ENCODE assay signal across 8 cellular contexts in the genomic region with DNA sequence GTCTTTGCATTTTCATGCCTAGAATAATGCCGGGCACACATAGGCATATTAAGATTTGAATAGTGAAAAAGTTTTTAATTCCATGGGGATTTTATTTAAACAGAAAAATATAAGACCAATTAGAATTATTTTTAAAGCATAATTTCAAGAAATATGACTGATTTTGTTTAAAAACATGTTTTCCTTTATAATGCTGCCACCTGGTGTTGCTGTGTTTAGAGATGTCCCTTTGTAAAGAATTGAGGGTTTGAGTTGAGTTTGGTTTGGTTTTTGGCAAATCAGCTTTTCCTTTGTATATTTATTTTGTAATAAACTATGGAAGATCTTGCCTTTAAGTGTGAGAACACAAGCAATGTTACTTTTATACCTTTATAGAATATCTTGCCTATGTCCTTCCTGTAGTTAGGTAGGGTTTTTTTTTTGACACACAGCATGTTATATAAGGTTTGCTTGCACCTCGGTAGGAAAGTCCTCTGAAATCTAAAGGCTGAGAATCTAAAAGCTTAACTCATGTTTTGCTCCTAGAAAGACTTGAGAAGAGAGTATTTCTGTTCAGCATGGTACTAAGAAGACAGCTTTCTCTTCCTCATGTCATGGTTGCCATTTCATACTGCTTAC. TPM values are rescaled to one million over a fixed set of nuclear protein-coding genes. Genes with fewer than 3 reads are reported as not detected.
DNase-seq lines count a peak whose midpoint lies in the region; ATAC-seq and TF ChIP-seq lines count a peak whose summit lies in the region.

No MANE protein-coding gene starts in this region.

- H3K4me3 ChIP-seq in prostate gland: no peak overlapping the region

- H3K27me3 Mint-ChIP-seq in endothelial cell (ENCODE audit: unreplicated experiment): peaks cover 2% of the 10 kb centered on the region

- H3K4me1 ChIP-seq in prostate gland (replicated peaks): no peaks in the 10 kb centered on the region

- intact Hi-C loops in prostate gland (cut with DNase I): no loop called here

- H3K9me3 ChIP-seq in prostate gland: no peaks in the 10 kb centered on the region

- 67% methylated on average over 2 of the region's 2 CpGs for WGBS in prostate gland

- no peaks in the 10 kb centered on the region for H3K4me1 Mint-ChIP-seq in endothelial cell (ENCODE audit: unreplicated experiment)

- no peak overlapping the region for H3K27ac ChIP-seq in prostate gland

- H3K9me3 Mint-ChIP-seq in endothelial cell (ENCODE audit: unreplicated experiment): no peaks in the 10 kb centered on the region

- peaks cover 0 to 4% of the 10 kb centered on the region in 2 donors for H3K36me3 ChIP-seq in prostate gland

- TF ChIP-seq CTCF in endothelial cell (IDR thresholded peaks at IDR 0.05; ENCODE audit: unreplicated experiment): peak; percentile 17
- peak in 3 of 4 experiments; percentile 45 to 74 (median 63) for TF ChIP-seq CTCF in prostate gland (IDR thresholded peaks at IDR 0.05)
- no peak for TF ChIP-seq CTCF in GM13976 (IDR thresholded peaks at IDR 0.05; ENCODE audit: borderline replicate concordance, control extremely low read depth, extremely low read depth, insufficient read depth, missing control alignments)

- H3K36me3 Mint-ChIP-seq in endothelial cell (ENCODE audit: low read depth, unreplicated experiment): peaks cover 36% of the 10 kb centered on the region

- no peak for TF ChIP-seq POLR2A in prostate gland (IDR thresholded peaks at IDR 0.05)

- no peak overlapping the region for H3K27ac Mint-ChIP-seq in endothelial cell (ENCODE audit: unreplicated experiment)

- H3K4me3 Mint-ChIP-seq in endothelial cell (ENCODE audit: unreplicated experiment): no peak overlapping the region

- H3K27me3 ChIP-seq in prostate gland (replicated peaks; ENCODE audit: insufficient read depth): no peaks in the 10 kb centered on the region

- DNase-seq in DMS53 (lab: John Stamatoyannopoulos, UW): peak; percentile 12
- DNase-seq in DMS53 treated with DMSO at 0.1 percent for 48 hours (lab: John Stamatoyannopoulos, UW; ENCODE audit: unreplicated experiment): no peak
- DNase-seq in NCI-H69 (lab: John Stamatoyannopoulos, UW): peak; percentile 25
- no peak for DNase-seq in endothelial cell (ENCODE audit: low spot score)
- DNase-seq in prostate gland (ENCODE audit: low spot score): no peak
- DNase-seq in NCI-H446 treated with DMSO at 0.1 percent for 48 hours (lab: John Stamatoyannopoulos, UW): no peak
- DNase-seq in GM13976 (ENCODE audit: low spot score): no peak

- in situ Hi-C loops in GM13976 (cut with MboI; ENCODE audit: low sequenced_read_pairs, unreplicated experiment): loop anchor here (10.0 kb wide), 1 partner anchor 256 kb away; no protein-coding TSS in a partner anchor

- ATAC-seq in GM21515 (IDR thresholded peaks at IDR 0.05; ENCODE audit: unreplicated experiment): no peak

RNA-seq across cellular contexts. Expression of gene SNAPC1, which starts 31.4 kb away (rescaled TPM):
- 5.2 TPM for total RNA-seq in endothelial cell (ENCODE audit: unreplicated experiment)
- 10 to 100 TPM; 10.2 to 10.7 TPM for total RNA-seq in prostate gland

RNA-seq across cellular contexts. Expression of gene HIF1A, which starts 35.6 kb away (rescaled TPM):
- total RNA-seq in endothelial cell (ENCODE audit: unreplicated experiment) (203 TPM), prostate gland (100 to 1,000 TPM in 1 of 2 donors, 10 to 100 TPM in 1; 61.7 to 101 TPM)

Comparison
In these comparisons a context has a peak if more than half of its experiments do, and no peak if none do; other contexts are left out.
1. DNase-seq: peak in DMS53 (single experiment) and NCI-H69 (single experiment); none in DMS53 treated with DMSO at 0.1 percent for 48 hours (single experiment), endothelial cell (single experiment), prostate gland (single experiment), NCI-H446 treated with DMSO at 0.1 percent for 48 hours (single experiment) and GM13976 (single experiment).